ENCODE assay signal across 30 cellular contexts in the genomic region with DNA sequence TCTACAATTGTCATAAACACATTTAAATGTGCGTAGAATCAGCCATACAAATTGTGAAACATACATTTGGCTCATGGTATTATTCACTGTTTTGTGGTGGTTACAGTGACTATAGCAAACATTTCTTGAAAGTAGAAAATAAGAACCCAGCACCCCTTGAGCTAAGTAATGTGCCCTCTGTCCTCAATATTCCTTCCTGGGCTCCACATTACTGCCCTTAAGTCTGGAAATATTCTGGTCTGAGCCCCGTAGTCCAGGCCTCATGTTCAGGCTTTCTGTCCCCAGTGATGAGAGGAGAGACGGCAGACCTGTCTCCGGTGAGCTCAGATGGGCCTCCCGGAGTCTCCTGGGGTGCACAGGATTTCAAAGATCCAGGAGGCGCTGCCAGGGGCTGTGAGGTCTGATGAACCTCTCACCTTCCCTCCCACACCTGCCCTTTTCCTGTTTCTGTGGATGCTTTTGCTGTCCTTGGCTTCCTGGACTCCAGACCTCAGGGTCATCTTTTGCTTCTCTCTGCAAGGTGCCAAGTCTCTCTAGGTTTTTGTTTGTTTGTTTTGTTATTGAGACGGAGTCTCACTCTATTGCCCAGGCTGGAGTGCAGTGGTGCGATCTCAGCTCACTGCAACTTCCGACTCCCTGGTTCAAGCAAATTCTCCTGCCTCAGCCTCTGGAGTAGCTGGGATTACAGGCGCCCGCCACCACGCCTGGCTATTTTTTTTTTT. TPM values are rescaled to one million over a fixed set of nuclear protein-coding genes. Genes with fewer than 3 reads are reported as not detected.
DNase-seq lines count a peak whose midpoint lies in the region; ATAC-seq and TF ChIP-seq lines count a peak whose summit lies in the region.
"Had no signal": no experiment of that assay in that cellular context is flagged by ENCODE, and none has a peak within 500 bp of the region (broad histone marks: within the 10 kb centered on the region; RNA-seq: fewer than 3 reads in every experiment).

No MANE protein-coding gene starts in this region.

- no peak overlapping the region for H3K4me3 Mint-ChIP-seq in CD4-positive, alpha-beta T cell
- no peak overlapping the region for H3K4me3 Mint-ChIP-seq in activated naive CD8-positive, alpha-beta T cell treated with anti-CD3 and anti-CD28 coated beads, Interleukin-2, amount 50 U/mL, for 24 hours
- H3K4me3 Mint-ChIP-seq in natural killer cell: no peak overlapping the region
- H3K4me3 Mint-ChIP-seq: activated B cell treated with CpG ODN at 0.5 μM for 24 hours; activated naive CD4-positive, alpha-beta T cell treated with anti-CD3 and anti-CD28 coated beads for 36 hours; activated T-cell treated with anti-CD3 and anti-CD28 coated beads, Interleukin-2, amount 50 U/mL, for 4 hours; GM23338; immature natural killer cell; stimulated activated memory B cell treated with anti-CD40 and anti-IgM and Interleukin-4, amounts not matched to agents 10 μg/mL and 1 μg/mL and 100 μg/mL, for 72 hours had no signal

- peak; percentile 32 for ATAC-seq in CD4-positive, alpha-beta T cell (ENCODE audit: poor library complexity)
- peak; percentile 49 for ATAC-seq in activated naive CD8-positive, alpha-beta T cell treated with anti-CD3 and anti-CD28 coated beads, Interleukin-2, amount 50 U/mL, for 24 hours
- ATAC-seq in natural killer cell: peak in 2 of 3 donors; percentile 26 to 33
- ATAC-seq: activated T-cell treated with anti-CD3 and anti-CD28 coated beads, Interleukin-2, amount 50 U/mL, for 4 hours; gastroesophageal sphincter; GM23338; left colon; stimulated activated memory B cell treated with anti-CD40 and anti-IgM and Interleukin-4, amounts not matched to agents 10 μg/mL and 1 μg/mL and 100 μg/mL, for 72 hours had no signal

- H3K9me3 Mint-ChIP-seq in CD4-positive, alpha-beta T cell: no peaks in the 10 kb centered on the region
- H3K9me3 Mint-ChIP-seq in activated naive CD8-positive, alpha-beta T cell treated with anti-CD3 and anti-CD28 coated beads, Interleukin-2, amount 50 U/mL, for 24 hours: no peaks in the 10 kb centered on the region
- no peaks in the 10 kb centered on the region for H3K9me3 Mint-ChIP-seq in natural killer cell
- H3K9me3 Mint-ChIP-seq: activated B cell treated with CpG ODN at 0.5 μM for 24 hours; activated naive CD4-positive, alpha-beta T cell treated with anti-CD3 and anti-CD28 coated beads for 36 hours; activated T-cell treated with anti-CD3 and anti-CD28 coated beads, Interleukin-2, amount 50 U/mL, for 4 hours; immature natural killer cell had no signal

- H3K27ac Mint-ChIP-seq in CD4-positive, alpha-beta T cell: no peak overlapping the region
- H3K27ac Mint-ChIP-seq in activated naive CD8-positive, alpha-beta T cell treated with anti-CD3 and anti-CD28 coated beads, Interleukin-2, amount 50 U/mL, for 24 hours: no peak overlapping the region
- no peak overlapping the region for H3K27ac Mint-ChIP-seq in natural killer cell
- H3K27ac Mint-ChIP-seq: activated B cell treated with CpG ODN at 0.5 μM for 24 hours; activated naive CD4-positive, alpha-beta T cell treated with anti-CD3 and anti-CD28 coated beads for 36 hours; GM23338; progenitor cell of endocrine pancreas; stimulated activated memory B cell treated with anti-CD40 and anti-IgM and Interleukin-4, amounts not matched to agents 10 μg/mL and 1 μg/mL and 100 μg/mL, for 72 hours had no signal

- H3K9me3 ChIP-seq in CD4-positive, alpha-beta T cell (ENCODE audit: control insufficient read depth, low read length): no peaks in the 10 kb centered on the region
- H3K9me3 ChIP-seq: ascending aorta, gastroesophageal sphincter, neutrophil, testis had no signal

- H3K27me3 Mint-ChIP-seq in CD4-positive, alpha-beta T cell: no peaks in the 10 kb centered on the region
- H3K27me3 Mint-ChIP-seq in activated naive CD8-positive, alpha-beta T cell treated with anti-CD3 and anti-CD28 coated beads, Interleukin-2, amount 50 U/mL, for 24 hours: no peaks in the 10 kb centered on the region
- H3K27me3 Mint-ChIP-seq in natural killer cell (ENCODE audit: low read depth in 2 of 2): no peaks in the 10 kb centered on the region
- H3K27me3 Mint-ChIP-seq: activated B cell treated with CpG ODN at 0.5 μM for 24 hours; stimulated activated memory B cell treated with anti-CD40 and anti-IgM and Interleukin-4, amounts not matched to agents 10 μg/mL and 1 μg/mL and 100 μg/mL, for 72 hours had no signal

- POLR2A ChIA-PET in CD4-positive, alpha-beta T cell (lab: Charles Lee): no interaction called here

- DNase-seq in CD4-positive, alpha-beta T cell: no peak
- peak; percentile 6 for DNase-seq in H4 (ENCODE audit: low spot score)
- DNase-seq in activated naive CD8-positive, alpha-beta T cell treated with anti-CD3 and anti-CD28 coated beads, Interleukin-2, amount 50 U/mL, for 24 hours: no peak
- no peak for DNase-seq in natural killer cell
- DNase-seq in epidermal melanocyte (ENCODE audit: insufficient read length, low spot score): no peak
- no peak for DNase-seq in amygdala (lab: John Stamatoyannopoulos, UW)
- no peak for DNase-seq in NCI-H1092 treated with DMSO at 0.1 percent for 48 hours (lab: John Stamatoyannopoulos, UW)
- DNase-seq in NCI-H187 (lab: John Stamatoyannopoulos, UW): no peak
- DNase-seq: activated B cell treated with CpG ODN at 0.5 μM for 24 hours; activated naive CD4-positive, alpha-beta T cell treated with anti-CD3 and anti-CD28 coated beads for 36 hours; activated T-cell treated with anti-CD3 and anti-CD28 coated beads, Interleukin-2, amount 50 U/mL, for 4 hours; C1 segment of cervical spinal cord; dermis blood vessel endothelial cell; hippocampal formation; immature natural killer cell; left colon; mammary epithelial cell; NCI-H1092; NCI-H2029; NCI-H2227 treated with DMSO at 0.1 percent for 48 hours; NCI-H526 treated with DMSO at 0.1 percent for 48 hours; stimulated activated CD4-positive, alpha-beta T cell treated with anti-CD3 and anti-CD28 coated beads, Interleukin-4, amount 100 ng/mL, for 24 hours; SW 1271; testis had no signal

- H3K27ac ChIP-seq in CD4-positive, alpha-beta T cell (ENCODE audit: low read depth, low read length): no peak overlapping the region
- H3K27ac ChIP-seq: ascending aorta, gastroesophageal sphincter, neutrophil, testis had no signal

- H3K27me3 ChIP-seq in CD4-positive, alpha-beta T cell (ENCODE audit: control insufficient read depth, insufficient read depth, low read length): no peaks in the 10 kb centered on the region
- H3K27me3 ChIP-seq: ascending aorta, gastroesophageal sphincter, neutrophil, testis had no signal

- CTCF ChIA-PET in CD4-positive, alpha-beta T cell (lab: Charles Lee): no interaction called here

- H3K36me3 Mint-ChIP-seq in CD4-positive, alpha-beta T cell (ENCODE audit: low read depth): peaks cover 62% of the 10 kb centered on the region
- peaks cover 5% of the 10 kb centered on the region for H3K36me3 Mint-ChIP-seq in activated naive CD8-positive, alpha-beta T cell treated with anti-CD3 and anti-CD28 coated beads, Interleukin-2, amount 50 U/mL, for 24 hours (ENCODE audit: low read depth)
- H3K36me3 Mint-ChIP-seq in natural killer cell: peaks cover 17% of the 10 kb centered on the region

- H3K4me1 Mint-ChIP-seq in CD4-positive, alpha-beta T cell (ENCODE audit: low read depth): no peaks in the 10 kb centered on the region
- peaks cover 8% of the 10 kb centered on the region for H3K4me1 Mint-ChIP-seq in activated naive CD8-positive, alpha-beta T cell treated with anti-CD3 and anti-CD28 coated beads, Interleukin-2, amount 50 U/mL, for 24 hours
- peaks cover 0 to 5% of the 10 kb centered on the region in 2 donors for H3K4me1 Mint-ChIP-seq in natural killer cell
- H3K4me1 Mint-ChIP-seq: GM23338 had no signal

- no peak for TF ChIP-seq CTCF in CD4-positive, alpha-beta T cell (IDR thresholded peaks at IDR 0.05)
- TF ChIP-seq CTCF in natural killer cell (IDR thresholded peaks at IDR 0.05): no peak

- intact Hi-C loops in CD4-positive, alpha-beta T cell (cut with DNase I, micrococcal nuclease): no loop called here
- intact Hi-C loops in natural killer cell (cut with micrococcal nuclease): no loop called here

RNA-seq across cellular contexts. Expression of a gene that starts 8.8 kb away (rescaled TPM):
- total RNA-seq in CD4-positive, alpha-beta T cell: 1 to 10 TPM; 3.9 to 4.1 TPM
- 0.17 and 0.39 TPM in 2 replicates for total RNA-seq in H4 (2014; rRNA removed; shearing (Covaris generic))
- 10 to 100 TPM in 1 of 3 donors, 1 to 10 TPM in 2; 4.1 to 11.4 (median 5.9) TPM for total RNA-seq in natural killer cell
- total RNA-seq: GM23338 had no signal
